Comparison of ENCODE assay signal across 8 cellular contexts in the genomic region with DNA sequence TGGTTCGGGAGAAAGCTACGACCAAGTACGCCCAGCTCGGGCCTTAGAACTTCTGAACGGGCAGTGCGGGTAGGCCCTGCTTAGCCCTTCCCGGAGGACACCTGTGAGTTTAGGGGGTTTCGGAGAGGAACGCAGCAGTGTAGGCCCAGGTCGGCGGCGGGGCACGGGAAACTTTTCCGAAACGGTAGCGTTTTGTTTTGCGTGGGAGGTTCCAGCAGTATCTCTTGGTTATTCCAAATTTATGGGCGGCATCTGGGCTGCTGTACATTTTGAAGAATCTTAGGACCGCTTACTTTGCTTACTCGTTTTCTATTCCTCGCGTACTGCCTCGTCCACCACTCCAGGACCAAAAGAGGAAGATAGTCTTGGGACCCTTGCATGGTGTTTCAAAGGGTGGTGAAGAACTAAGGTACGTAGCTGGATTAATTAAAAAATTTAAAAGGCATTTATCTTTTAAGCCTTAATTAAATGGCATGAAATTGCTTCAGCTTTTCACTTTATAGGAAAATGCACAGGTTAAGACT. TPM values are rescaled to one million over a fixed set of nuclear protein-coding genes. Genes with fewer than 3 reads are reported as not detected.
DNase-seq lines count a peak whose midpoint lies in the region; ATAC-seq and TF ChIP-seq lines count a peak whose summit lies in the region.

No MANE protein-coding gene starts in this region.

- peak overlapping the region; percentile 92 for H3K4me3 ChIP-seq in A673 (ENCODE audit: low read depth, low read length, poor library complexity, severe bottlenecking)
- peak overlapping the region; percentile 83 for H3K4me3 ChIP-seq in HUES6 (ENCODE audit: low read depth, low read length)
- H3K4me3 ChIP-seq in kidney epithelial cell (ENCODE audit: low read depth, low read length), result peak overlapping the region; percentile 98

- no peak for TF ChIP-seq CTCF in A673 (conservative IDR thresholded peaks at IDR 0.05; ENCODE audit: low read depth, low read length)
- TF ChIP-seq CTCF in kidney epithelial cell (IDR thresholded peaks at IDR 0.05; ENCODE audit: insufficient read depth, low read length, poor library complexity, severe bottlenecking), result no peak

- peak overlapping the region; percentile 79 for H3K9ac ChIP-seq in HUES6 (ENCODE audit: low read length)

- BruUV-seq in A673 (replicated peaks; lab: Mats Ljungman, UMichigan), result TSS peak; percentile 48

- DNase-seq in A673 (ENCODE audit: low spot score) (no peak), kidney epithelial cell (ENCODE audit: low read depth) (no peak), NCI-H1092 treated with DMSO at 0.1 percent for 48 hours (lab: John Stamatoyannopoulos, UW) (no peak), NCI-H1436 (lab: John Stamatoyannopoulos, UW) (no peak)

- POLR2A ChIA-PET in A673 (lab: Charles Lee; ENCODE audit: low non-redundant PET), result no interaction called here

- H3K9me3 ChIP-seq in A673 (ENCODE audit: low read depth, low read length, poor library complexity, severe bottlenecking), result peaks cover 13% of the 10 kb centered on the region
- H3K9me3 ChIP-seq in HUES6 (ENCODE audit: control insufficient read depth, insufficient read depth, low read depth, low read length), result peaks cover 2% of the 10 kb centered on the region; the same call in 1 of the 2 replicates

- H3K27me3 ChIP-seq in A673 (replicated peaks; ENCODE audit: insufficient read depth, low read depth, low read length, poor library complexity), result no peaks in the 10 kb centered on the region
- no peaks in the 10 kb centered on the region for H3K27me3 ChIP-seq in HUES6 (ENCODE audit: control insufficient read depth, insufficient read depth, low read length)
- no peaks in the 10 kb centered on the region for H3K27me3 ChIP-seq in kidney epithelial cell (ENCODE audit: control insufficient read depth, insufficient read depth, low read length)

- CTCF ChIA-PET in A673 (lab: Charles Lee), result no interaction called here

- intact Hi-C loops in A673 (cut with micrococcal nuclease; ENCODE audit: unreplicated experiment), result no loop called here

- peak; percentile 30 for ATAC-seq in GM19043 (IDR thresholded peaks at IDR 0.05; ENCODE audit: low read depth, unreplicated experiment)

- H3K4me1 ChIP-seq in A673 (ENCODE audit: insufficient read depth, low read length, poor library complexity, severe bottlenecking) (peaks cover 7% of the 10 kb centered on the region), HUES6 (ENCODE audit: control insufficient read depth, insufficient read depth, low read length) (0 out of 2 replicates have a peak, but pooled peaks cover 3% of the 10 kb centered on the region)

- H3K27ac ChIP-seq in A673 (ENCODE audit: low read depth, low read length, poor library complexity, severe bottlenecking) (peak overlapping the region; percentile 95), HUES6 (ENCODE audit: low read depth, low read length) (peak overlapping the region; percentile 42; the same call in 1 of the 2 replicates), angular gyrus (ENCODE audit: low read depth, low read length) (peak overlapping the region; percentile 77), temporal lobe (ENCODE audit: low read depth, low read length) (peak overlapping the region; percentile 85)

- H3K36me3 ChIP-seq in A673 (ENCODE audit: insufficient read depth, low read length, poor library complexity, severe bottlenecking), result peaks cover 15% of the 10 kb centered on the region
- peaks cover 20% of the 10 kb centered on the region; the same call in 1 of the 2 replicates for H3K36me3 ChIP-seq in HUES6 (ENCODE audit: control insufficient read depth, insufficient read depth, low read length)
- no peaks in the 10 kb centered on the region for H3K36me3 ChIP-seq in kidney epithelial cell (ENCODE audit: control insufficient read depth, insufficient read depth, low read length)

RNA-seq across cellular contexts. Expression of gene TENT2, which starts 0.5 kb away (rescaled TPM):
- total RNA-seq in A673 (2021) (56.3 and 59.6 TPM in 2 replicates), kidney epithelial cell (31.8 and 37.6 TPM in 2 replicates), temporal lobe (53.4 TPM)

Comparison
In these comparisons a context has a peak if more than half of its experiments do, and no peak if none do; other contexts are left out.
1. H3K27ac ChIP-seq: peak in every context shown above with its lines; median percentile 95 in A673; 85 in temporal lobe; 77 in angular gyrus; 42 in HUES6.